ENCODE assay signal across 1 cellular context in genomic region chr17:3048727-3049471, GRCh38.
A peak's percentile ranks its signal among the peaks of the same experiment; 100 is the strongest.
TF ChIP-seq lines count a peak whose summit lies in the region.

No MANE protein-coding gene starts in this region.

TF ChIP-seq in HepG2, 621 proteins besides CTCF, POLR2A, EP300 and RAD21 (continued from another document and continues in another):
- peak; percentile 53; the same call in 1 of the 2 replicates for TF ChIP-seq MIER3 (CRISPR knock-in tag; IDR thresholded peaks at IDR 0.05; ENCODE audit: borderline replicate concordance)
- TF ChIP-seq, protein P1, sequence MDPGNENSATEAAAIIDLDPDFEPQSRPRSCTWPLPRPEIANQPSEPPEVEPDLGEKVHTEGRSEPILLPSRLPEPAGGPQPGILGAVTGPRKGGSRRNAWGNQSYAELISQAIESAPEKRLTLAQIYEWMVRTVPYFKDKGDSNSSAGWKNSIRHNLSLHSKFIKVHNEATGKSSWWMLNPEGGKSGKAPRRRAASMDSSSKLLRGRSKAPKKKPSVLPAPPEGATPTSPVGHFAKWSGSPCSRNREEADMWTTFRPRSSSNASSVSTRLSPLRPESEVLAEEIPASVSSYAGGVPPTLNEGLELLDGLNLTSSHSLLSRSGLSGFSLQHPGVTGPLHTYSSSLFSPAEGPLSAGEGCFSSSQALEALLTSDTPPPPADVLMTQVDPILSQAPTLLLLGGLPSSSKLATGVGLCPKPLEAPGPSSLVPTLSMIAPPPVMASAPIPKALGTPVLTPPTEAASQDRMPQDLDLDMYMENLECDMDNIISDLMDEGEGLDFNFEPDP (CRISPR knock-in tag; conservative IDR thresholded peaks at IDR 0.05): no peak
- TF ChIP-seq SOX5 (CRISPR knock-in tag; IDR thresholded peaks at IDR 0.05; ENCODE audit: borderline replicate concordance): 0 out of 2 replicates have a peak, but pooled peaks have one; percentile 4
- TF ChIP-seq GATAD2A (CRISPR knock-in tag; IDR thresholded peaks at IDR 0.05): peak; percentile 29; the same call in 1 of the 2 replicates
- TF ChIP-seq, protein P2, sequence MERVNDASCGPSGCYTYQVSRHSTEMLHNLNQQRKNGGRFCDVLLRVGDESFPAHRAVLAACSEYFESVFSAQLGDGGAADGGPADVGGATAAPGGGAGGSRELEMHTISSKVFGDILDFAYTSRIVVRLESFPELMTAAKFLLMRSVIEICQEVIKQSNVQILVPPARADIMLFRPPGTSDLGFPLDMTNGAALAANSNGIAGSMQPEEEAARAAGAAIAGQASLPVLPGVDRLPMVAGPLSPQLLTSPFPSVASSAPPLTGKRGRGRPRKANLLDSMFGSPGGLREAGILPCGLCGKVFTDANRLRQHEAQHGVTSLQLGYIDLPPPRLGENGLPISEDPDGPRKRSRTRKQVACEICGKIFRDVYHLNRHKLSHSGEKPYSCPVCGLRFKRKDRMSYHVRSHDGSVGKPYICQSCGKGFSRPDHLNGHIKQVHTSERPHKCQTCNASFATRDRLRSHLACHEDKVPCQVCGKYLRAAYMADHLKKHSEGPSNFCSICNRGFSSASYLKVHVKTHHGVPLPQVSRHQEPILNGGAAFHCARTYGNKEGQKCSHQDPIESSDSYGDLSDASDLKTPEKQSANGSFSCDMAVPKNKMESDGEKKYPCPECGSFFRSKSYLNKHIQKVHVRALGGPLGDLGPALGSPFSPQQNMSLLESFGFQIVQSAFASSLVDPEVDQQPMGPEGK (CRISPR knock-in tag; IDR thresholded peaks at IDR 0.05): no peak
- TF ChIP-seq POLR2AphosphoS5 (IDR thresholded peaks at IDR 0.05; ENCODE audit: low read depth, low read length): no peak
- TF ChIP-seq THAP11 (CRISPR knock-in tag; IDR thresholded peaks at IDR 0.05): peak; percentile 82
- TF ChIP-seq, protein P3, sequence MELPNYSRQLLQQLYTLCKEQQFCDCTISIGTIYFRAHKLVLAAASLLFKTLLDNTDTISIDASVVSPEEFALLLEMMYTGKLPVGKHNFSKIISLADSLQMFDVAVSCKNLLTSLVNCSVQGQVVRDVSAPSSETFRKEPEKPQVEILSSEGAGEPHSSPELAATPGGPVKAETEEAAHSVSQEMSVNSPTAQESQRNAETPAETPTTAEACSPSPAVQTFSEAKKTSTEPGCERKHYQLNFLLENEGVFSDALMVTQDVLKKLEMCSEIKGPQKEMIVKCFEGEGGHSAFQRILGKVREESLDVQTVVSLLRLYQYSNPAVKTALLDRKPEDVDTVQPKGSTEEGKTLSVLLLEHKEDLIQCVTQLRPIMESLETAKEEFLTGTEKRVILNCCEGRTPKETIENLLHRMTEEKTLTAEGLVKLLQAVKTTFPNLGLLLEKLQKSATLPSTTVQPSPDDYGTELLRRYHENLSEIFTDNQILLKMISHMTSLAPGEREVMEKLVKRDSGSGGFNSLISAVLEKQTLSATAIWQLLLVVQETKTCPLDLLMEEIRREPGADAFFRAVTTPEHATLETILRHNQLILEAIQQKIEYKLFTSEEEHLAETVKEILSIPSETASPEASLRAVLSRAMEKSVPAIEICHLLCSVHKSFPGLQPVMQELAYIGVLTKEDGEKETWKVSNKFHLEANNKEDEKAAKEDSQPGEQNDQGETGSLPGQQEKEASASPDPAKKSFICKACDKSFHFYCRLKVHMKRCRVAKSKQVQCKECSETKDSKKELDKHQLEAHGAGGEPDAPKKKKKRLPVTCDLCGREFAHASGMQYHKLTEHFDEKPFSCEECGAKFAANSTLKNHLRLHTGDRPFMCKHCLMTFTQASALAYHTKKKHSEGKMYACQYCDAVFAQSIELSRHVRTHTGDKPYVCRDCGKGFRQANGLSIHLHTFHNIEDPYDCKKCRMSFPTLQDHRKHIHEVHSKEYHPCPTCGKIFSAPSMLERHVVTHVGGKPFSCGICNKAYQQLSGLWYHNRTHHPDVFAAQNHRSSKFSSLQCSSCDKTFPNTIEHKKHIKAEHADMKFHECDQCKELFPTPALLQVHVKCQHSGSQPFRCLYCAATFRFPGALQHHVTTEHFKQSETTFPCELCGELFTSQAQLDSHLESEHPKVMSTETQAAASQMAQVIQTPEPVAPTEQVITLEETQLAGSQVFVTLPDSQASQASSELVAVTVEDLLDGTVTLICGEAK (IDR thresholded peaks at IDR 0.05): no peak
- TF ChIP-seq, protein P3 (CRISPR knock-in tag; IDR thresholded peaks at IDR 0.05): 0 out of 2 replicates have a peak, but pooled peaks have one; percentile 7
- TF ChIP-seq TEAD2 (CRISPR knock-in tag; IDR thresholded peaks at IDR 0.05): no peak
- TF ChIP-seq CCAR2 (optimal IDR thresholded peaks at IDR 0.05; ENCODE audit: low read depth, low read length): no peak
- no peak for TF ChIP-seq PPARG (CRISPR knock-in tag; conservative IDR thresholded peaks at IDR 0.05)
- no peak for TF ChIP-seq ZBTB20 (CRISPR knock-in tag; IDR thresholded peaks at IDR 0.05; ENCODE audit: borderline replicate concordance, low read depth)
- TF ChIP-seq NKX3-1 (CRISPR knock-in tag; IDR thresholded peaks at IDR 0.05): no peak
- TF ChIP-seq ZNF709 (CRISPR knock-in tag; IDR thresholded peaks at IDR 0.05): no peak
- no peak for TF ChIP-seq ZSCAN20 (CRISPR knock-in tag; IDR thresholded peaks at IDR 0.05; ENCODE audit: borderline replicate concordance)
- TF ChIP-seq IRX3 (CRISPR knock-in tag; IDR thresholded peaks at IDR 0.05; ENCODE audit: borderline replicate concordance, low read depth): no peak
- no peak; the same call in 1 of the 2 replicates for TF ChIP-seq ZNF644 (CRISPR knock-in tag; IDR thresholded peaks at IDR 0.05; ENCODE audit: low read depth)
- TF ChIP-seq, protein P4, sequence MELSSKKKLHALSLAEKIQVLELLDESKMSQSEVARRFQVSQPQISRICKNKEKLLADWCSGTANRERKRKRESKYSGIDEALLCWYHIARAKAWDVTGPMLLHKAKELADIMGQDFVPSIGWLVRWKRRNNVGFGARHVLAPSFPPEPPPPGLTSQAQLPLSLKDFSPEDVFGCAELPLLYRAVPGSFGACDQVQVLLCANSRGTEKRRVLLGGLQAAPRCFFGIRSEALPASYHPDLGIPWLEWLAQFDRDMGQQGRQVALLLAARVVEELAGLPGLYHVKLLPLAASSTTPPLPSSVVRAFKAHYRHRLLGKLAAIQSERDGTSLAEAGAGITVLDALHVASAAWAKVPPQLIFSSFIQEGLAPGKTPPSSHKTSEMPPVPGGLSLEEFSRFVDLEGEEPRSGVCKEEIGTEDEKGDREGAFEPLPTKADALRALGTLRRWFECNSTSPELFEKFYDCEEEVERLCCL (CRISPR knock-in tag; IDR thresholded peaks at IDR 0.05; ENCODE audit: borderline replicate concordance): no peak
- TF ChIP-seq ESRRA (CRISPR knock-in tag; IDR thresholded peaks at IDR 0.05; ENCODE audit: low read depth): no peak
- TF ChIP-seq ZNF784 (CRISPR knock-in tag; IDR thresholded peaks at IDR 0.05; ENCODE audit: borderline replicate concordance): 0 out of 2 replicates have a peak, but pooled peaks have one; percentile 30
- peak; percentile 98 for TF ChIP-seq ZMYM4 (CRISPR knock-in tag; IDR thresholded peaks at IDR 0.05)
- no peak for TF ChIP-seq CEBPG (CRISPR knock-in tag; IDR thresholded peaks at IDR 0.05)
- TF ChIP-seq ZNF720 (CRISPR knock-in tag; IDR thresholded peaks at IDR 0.05): no peak
- no peak for TF ChIP-seq MTERF4 (CRISPR knock-in tag; IDR thresholded peaks at IDR 0.05)
- TF ChIP-seq, protein P5, sequence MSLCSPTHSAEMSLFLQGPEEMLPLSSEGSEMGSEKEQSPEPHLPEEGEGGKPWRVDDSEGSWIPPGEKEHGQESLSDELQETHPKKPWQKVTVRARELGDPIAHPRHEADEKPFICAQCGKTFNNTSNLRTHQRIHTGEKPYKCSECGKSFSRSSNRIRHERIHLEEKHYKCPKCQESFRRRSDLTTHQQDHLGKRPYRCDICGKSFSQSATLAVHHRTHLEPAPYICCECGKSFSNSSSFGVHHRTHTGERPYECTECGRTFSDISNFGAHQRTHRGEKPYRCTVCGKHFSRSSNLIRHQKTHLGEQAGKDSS (CRISPR knock-in tag; IDR thresholded peaks at IDR 0.05; ENCODE audit: borderline replicate concordance, low read depth): no peak
- no peak for TF ChIP-seq SATB2 (CRISPR knock-in tag; IDR thresholded peaks at IDR 0.05)
- TF ChIP-seq ZNF329 (CRISPR knock-in tag; IDR thresholded peaks at IDR 0.05; ENCODE audit: low read depth): no peak
- no peak for TF ChIP-seq ELF4 (CRISPR knock-in tag; IDR thresholded peaks at IDR 0.05; ENCODE audit: borderline replicate concordance)
- no peak for TF ChIP-seq NRL (CRISPR knock-in tag; IDR thresholded peaks at IDR 0.05; ENCODE audit: borderline replicate concordance)
- TF ChIP-seq ZBTB8A (CRISPR knock-in tag; IDR thresholded peaks at IDR 0.05; ENCODE audit: borderline replicate concordance, low read depth): 0 out of 2 replicates have a peak, but pooled peaks have one; percentile 30
- TF ChIP-seq, protein P6, sequence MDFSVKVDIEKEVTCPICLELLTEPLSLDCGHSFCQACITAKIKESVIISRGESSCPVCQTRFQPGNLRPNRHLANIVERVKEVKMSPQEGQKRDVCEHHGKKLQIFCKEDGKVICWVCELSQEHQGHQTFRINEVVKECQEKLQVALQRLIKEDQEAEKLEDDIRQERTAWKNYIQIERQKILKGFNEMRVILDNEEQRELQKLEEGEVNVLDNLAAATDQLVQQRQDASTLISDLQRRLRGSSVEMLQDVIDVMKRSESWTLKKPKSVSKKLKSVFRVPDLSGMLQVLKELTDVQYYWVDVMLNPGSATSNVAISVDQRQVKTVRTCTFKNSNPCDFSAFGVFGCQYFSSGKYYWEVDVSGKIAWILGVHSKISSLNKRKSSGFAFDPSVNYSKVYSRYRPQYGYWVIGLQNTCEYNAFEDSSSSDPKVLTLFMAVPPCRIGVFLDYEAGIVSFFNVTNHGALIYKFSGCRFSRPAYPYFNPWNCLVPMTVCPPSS (IDR thresholded peaks at IDR 0.05): no peak
- no peak for TF ChIP-seq MTF1 (CRISPR knock-in tag; IDR thresholded peaks at IDR 0.05)
- TF ChIP-seq LCORL (IDR thresholded peaks at IDR 0.05): no peak
- peak; percentile 66 for TF ChIP-seq LCORL (CRISPR knock-in tag; IDR thresholded peaks at IDR 0.05)
